ENCODE assay signal across 8 cellular contexts in the genomic region with DNA sequence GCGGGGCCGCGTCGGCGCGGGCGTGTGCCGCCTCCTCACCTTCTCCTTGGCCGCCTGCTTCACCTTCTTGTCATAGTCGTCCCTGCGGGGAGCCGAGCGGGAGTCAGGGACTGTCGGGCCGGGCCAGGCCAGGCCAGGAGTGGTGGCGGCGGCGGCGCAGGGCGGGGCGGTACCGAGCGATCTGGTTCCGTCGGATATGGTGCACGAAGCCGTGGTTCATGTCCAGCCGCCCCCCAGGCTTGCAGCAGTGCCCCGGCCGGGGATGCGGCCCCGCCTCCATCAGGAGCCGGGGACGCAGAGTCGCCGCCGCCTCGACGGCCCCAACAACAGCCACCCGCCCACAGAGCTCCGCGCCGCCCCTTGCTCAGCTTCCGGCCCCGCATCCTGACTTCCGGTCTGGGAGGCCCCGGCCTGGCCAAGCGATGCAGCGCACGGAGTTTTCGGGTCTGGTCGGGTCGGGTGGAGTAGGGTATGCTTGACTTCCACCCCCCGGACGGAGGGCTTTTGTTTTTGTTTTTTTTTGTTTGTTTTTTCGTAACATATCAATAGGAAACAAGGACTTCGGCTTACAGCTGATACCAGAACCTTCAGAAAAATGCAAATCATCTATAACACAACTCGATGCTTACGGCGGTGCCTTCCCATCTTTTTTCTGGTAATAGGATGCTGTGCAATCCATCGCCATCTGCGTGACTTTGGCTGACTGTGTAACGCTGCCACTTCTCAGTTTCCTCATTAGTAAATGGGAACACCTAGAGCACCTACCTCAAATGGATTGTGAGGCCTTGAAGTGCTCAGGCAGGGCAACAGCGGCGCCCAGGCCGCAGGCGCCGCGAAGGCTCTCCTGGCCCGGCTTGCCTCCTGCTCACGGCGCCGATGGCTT. TPM values are rescaled to one million over a fixed set of nuclear protein-coding genes. Genes with fewer than 3 reads are reported as not detected.
DNase-seq lines count a peak whose midpoint lies in the region; ATAC-seq, FAIRE-seq and TF ChIP-seq lines count a peak whose summit lies in the region.

A gene with protein sequence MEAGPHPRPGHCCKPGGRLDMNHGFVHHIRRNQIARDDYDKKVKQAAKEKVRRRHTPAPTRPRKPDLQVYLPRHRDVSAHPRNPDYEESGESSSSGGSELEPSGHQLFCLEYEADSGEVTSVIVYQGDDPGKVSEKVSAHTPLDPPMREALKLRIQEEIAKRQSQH (minus strand): TSS at position 362 of the 883 bp plus-strand sequence. CDS start 82 bp downstream, at position 280.

- FAIRE-seq in D721Med (lab: Jason Lieb, UNC) (no peak), HTR-8/SVneo (lab: Jason Lieb, UNC) (peak; percentile 49)

- no peaks in the 10 kb centered on the region for H3K9me2 ChIP-seq in OCI-LY7 (ENCODE audit: insufficient read depth, low read length)

- H3K4me1 ChIP-seq in OCI-LY7 (ENCODE audit: insufficient read depth, low read length, poor library complexity, severe bottlenecking) = peaks cover 25% of the 10 kb centered on the region
- H3K4me1 ChIP-seq in mononuclear cell (ENCODE audit: insufficient read depth, low read length) = peaks cover 47% of the 10 kb centered on the region

- H3K27me3 ChIP-seq in mononuclear cell (ENCODE audit: insufficient read depth, low read length) = no peaks in the 10 kb centered on the region

- peaks cover 38% of the 10 kb centered on the region for H3K79me2 ChIP-seq in OCI-LY7 (ENCODE audit: insufficient read depth, low read depth, low read length)

- peak; percentile 93 for DNase-seq in D721Med (ENCODE audit: insufficient read length, low spot score)
- peak; percentile 95 for DNase-seq in HTR-8/SVneo (ENCODE audit: insufficient read length, low spot score)
- peak; percentile 93 for DNase-seq in OCI-LY7 (ENCODE audit: low spot score)
- DNase-seq in activated T-cell treated with anti-CD3 and anti-CD28 coated beads for 1 hour (ENCODE audit: low read depth) = peak; percentile 70
- DNase-seq in epidermal melanocyte (ENCODE audit: insufficient read length, low spot score) = peak; percentile 90
- DNase-seq in stimulated activated CD8-positive, alpha-beta memory T cell treated with anti-CD3 and anti-CD28 coated beads, Interleukin-4, amount 100 ng/mL, for 1 hour (ENCODE audit: low read depth in 2 of 2, low spot score in 1 of 2) = peak; percentile 55 to 70

- H3K27ac ChIP-seq in OCI-LY7 (ENCODE audit: low read depth, low read length, poor library complexity, severe bottlenecking) = peak within 1 kb of the TSS; percentile 55

- BruUV-seq in OCI-LY7 (replicated peaks; lab: Mats Ljungman, UMichigan) = TSS peak; percentile 89

- intact Hi-C loops in OCI-LY7 (cut with micrococcal nuclease; ENCODE audit: unreplicated experiment) = no loop called here

- TF ChIP-seq CTCF in D721Med (IDR thresholded peaks at IDR 0.05; ENCODE audit: insufficient read depth, missing control alignments) = no peak
- TF ChIP-seq CTCF in OCI-LY7 (conservative IDR thresholded peaks at IDR 0.05; ENCODE audit: low read length) = no peak

- peaks cover 30% of the 10 kb centered on the region for H3K36me3 ChIP-seq in OCI-LY7 (ENCODE audit: insufficient read depth, low read length)

- ATAC-seq in GM21367 (IDR thresholded peaks at IDR 0.05; ENCODE audit: unreplicated experiment) = peak; percentile 66

- peak within 1 kb of the TSS; percentile 88 for H2AFZ ChIP-seq in OCI-LY7 (ENCODE audit: low read length)

- POLR2A ChIA-PET in OCI-LY7 (lab: Charles Lee) = interaction anchor here (0.6 to 4.4 kb wide), 6 partner anchors 11 to 193 kb away, joined by 3 to 24 read pairs (median 4); partner anchors contain the start of genes MAT2A and RNF181

- H4K20me1 ChIP-seq in OCI-LY7 (ENCODE audit: insufficient read depth, low read length) = no peaks in the 10 kb centered on the region

- H3K4me2 ChIP-seq in OCI-LY7 (ENCODE audit: low read length) = peak within 1 kb of the TSS; percentile 97

- H3K4me3 ChIP-seq in OCI-LY7 (ENCODE audit: low read depth, low read length, poor library complexity, severe bottlenecking) (peak within 1 kb of the TSS; percentile 97), mononuclear cell (ENCODE audit: low read length) (peak within 1 kb of the TSS; percentile 80)

- H3K9me3 ChIP-seq in OCI-LY7 (ENCODE audit: low read length) = no peaks in the 10 kb centered on the region
- H3K9me3 ChIP-seq in mononuclear cell (ENCODE audit: low read depth, low read length) = no peaks in the 10 kb centered on the region

- CTCF ChIA-PET in OCI-LY7 (lab: Charles Lee; ENCODE audit: unreplicated experiment) = interaction anchor here (0.6 kb wide), 1 partner anchor 51 kb away, joined by 3 read pairs; no protein-coding TSS in a partner anchor

RNA-seq across cellular contexts. Expression of the gene that starts here (rescaled TPM):
- 62.0 and 86.7 TPM in 2 replicates for total RNA-seq in OCI-LY7 (2014; rRNA removed; shearing (Covaris generic))
- total RNA-seq in OCI-LY7 (2022) (86.2 and 96.1 TPM in 2 replicates), mononuclear cell (24.0 TPM)

Comparison
In these comparisons a context has a peak if more than half of its experiments do, and no peak if none do; other contexts are left out.
1. Peak in every context shown above with its lines: DNase-seq, ATAC-seq, H3K4me3 ChIP-seq and H3K27ac ChIP-seq.